8 cellular contexts compared by ENCODE assay signal in the genomic region with DNA sequence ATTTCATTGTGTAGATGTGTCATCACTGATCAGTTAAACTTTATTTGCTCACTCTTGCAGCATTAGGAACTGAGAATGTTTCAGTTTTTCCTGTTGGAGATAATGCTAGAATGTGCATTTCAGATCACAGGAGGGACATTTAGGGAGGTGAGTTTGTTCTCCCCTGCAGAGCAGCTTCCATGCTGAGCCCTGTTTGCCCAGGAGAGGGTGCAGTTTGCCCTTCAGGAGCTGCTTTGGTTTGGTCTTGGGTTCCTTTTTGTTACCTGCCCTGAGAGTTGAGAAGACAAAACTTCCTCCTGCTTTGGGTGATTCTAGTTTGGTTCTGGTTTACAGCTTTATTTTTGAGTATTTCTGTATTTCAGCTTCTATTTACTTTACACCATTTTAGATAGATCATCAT. TPM values are rescaled to one million over a fixed set of nuclear protein-coding genes. Genes with fewer than 3 reads are reported as not detected.
DNase-seq lines count a peak whose midpoint lies in the region; TF ChIP-seq lines count a peak whose summit lies in the region.

No MANE protein-coding gene starts in this region.

- peaks cover 18% of the 10 kb centered on the region for H3K36me3 Mint-ChIP-seq in progenitor cell of endocrine pancreas (ENCODE audit: insufficient read depth)

- peaks cover 3% of the 10 kb centered on the region for H3K9me3 Mint-ChIP-seq in progenitor cell of endocrine pancreas (ENCODE audit: low read depth)

- no peaks in the 10 kb centered on the region for H3K27me3 Mint-ChIP-seq in progenitor cell of endocrine pancreas

- peaks cover 7% of the 10 kb centered on the region for H3K4me1 Mint-ChIP-seq in progenitor cell of endocrine pancreas (ENCODE audit: low read depth)

- no peak overlapping the region for H3K27ac Mint-ChIP-seq in progenitor cell of endocrine pancreas

- peak; percentile 17 to 46 (median 34) for DNase-seq in activated CD4-positive, CD25-positive, alpha-beta regulatory T cell (lab: John Stamatoyannopoulos, UW)
- DNase-seq in activated CD4-positive, CD25-positive, alpha-beta regulatory T cell treated with anti-CD3 and anti-CD28 coated beads, Interleukin-2, amount 50 U/mL, for 72 hours: no peak
- DNase-seq in NAMALWA (ENCODE audit: low spot score) (peak; percentile 59), ecto neural progenitor cell (ENCODE audit: low spot score) (peak; percentile 33), progenitor cell of endocrine pancreas (ENCODE audit: low spot score, unreplicated experiment) (no peak), NCI-H1092 (lab: John Stamatoyannopoulos, UW) (no peak), NCI-H2227 (lab: John Stamatoyannopoulos, UW; ENCODE audit: unreplicated experiment) (no peak)
- DNase-seq in activated CD4-positive, alpha-beta T cell treated with anti-CD3 and anti-CD28 coated beads for 48 hours: peak; percentile 73

- TF ChIP-seq CTCF in progenitor cell of endocrine pancreas (IDR thresholded peaks at IDR 0.05; ENCODE audit: unreplicated experiment): peak; percentile 57

- no peak overlapping the region for H3K4me3 Mint-ChIP-seq in progenitor cell of endocrine pancreas (ENCODE audit: low read depth)

RNA-seq across cellular contexts. Expression of gene DGKD, which starts 49.9 kb away (rescaled TPM):
- total RNA-seq in progenitor cell of endocrine pancreas: 49.5 and 55.1 TPM in 2 replicates

Comparison
In these comparisons a context has a peak if more than half of its experiments do, and no peak if none do; other contexts are left out.
1. DNase-seq: peak in activated CD4-positive, CD25-positive, alpha-beta regulatory T cell (4 of 4), NAMALWA (single experiment), activated CD4-positive, alpha-beta T cell treated with anti-CD3 and anti-CD28 coated beads for 48 hours (single experiment) and ecto neural progenitor cell (single experiment); none in activated CD4-positive, CD25-positive, alpha-beta regulatory T cell treated with anti-CD3 and anti-CD28 coated beads, Interleukin-2, amount 50 U/mL, for 72 hours (single experiment), progenitor cell of endocrine pancreas (single experiment), NCI-H1092 (single experiment) and NCI-H2227 (single experiment).